25 cellular contexts compared by ENCODE assay signal in genomic region chr5:9209846-9210547, GRCh38.
DNase-seq lines count a peak whose midpoint lies in the region; ATAC-seq and TF ChIP-seq lines count a peak whose summit lies in the region.
"Had no signal": no experiment of that assay in that cellular context is flagged by ENCODE, and none has a peak within 500 bp of the region (broad histone marks: within the 10 kb centered on the region; RNA-seq: fewer than 3 reads in every experiment).

No MANE protein-coding gene starts in this region.

- peaks cover 0 to 14% of the 10 kb centered on the region in 2 experiments; a peak in 2 of 4 replicates for H3K79me1 ChIP-seq in IMR-90 (ENCODE audit: low read depth in 1 of 2, low read length in 2 of 2)

- H3K36me3 ChIP-seq in IMR-90 (ENCODE audit: control insufficient read depth, insufficient read depth, low read length) (0 out of 2 replicates have a peak, but pooled peaks cover 2% of the 10 kb centered on the region), adipocyte (ENCODE audit: control insufficient read depth, insufficient read depth, low read length, severe bottlenecking) (no peaks in the 10 kb centered on the region)
- H3K36me3 ChIP-seq: brain microvascular endothelial cell, neutrophil, prostate gland, SJSA1, transverse colon had no signal

- H4K5ac ChIP-seq in IMR-90 (ENCODE audit: low read depth, low read length), result no peak overlapping the region

- H2BK120ac ChIP-seq in IMR-90 (ENCODE audit: low read depth, low read length), result no peak overlapping the region

- no peak overlapping the region for H2BK15ac ChIP-seq in IMR-90 (ENCODE audit: low read depth, low read length)

- H3K4ac ChIP-seq in IMR-90 (ENCODE audit: low read depth, low read length), result no peak overlapping the region

- peak; percentile 37 for DNase-seq in EL
- peak; percentile 40 for DNase-seq in IMR-90
- peak; percentile 18 for DNase-seq in adipocyte (ENCODE audit: low read depth)
- peak; percentile 9 for DNase-seq in glomerular visceral epithelial cell (ENCODE audit: extremely low spot score)
- no peak for DNase-seq in cardiac septum (ENCODE audit: low spot score)
- DNase-seq in central memory CD4-positive, alpha-beta T cell, result no peak
- DNase-seq: activated CD4-positive, alpha-beta T cell treated with anti-CD3 and anti-CD28 coated beads for 36 hours; activated gamma-delta T cell treated with Interleukin-2 at 50 U/mL for 16 hours; activated T-cell treated with anti-CD3 and anti-CD28 coated beads, Interleukin-2, amount 50 U/mL, for 24 hours; brain microvascular endothelial cell; CD4-positive, alpha-beta memory T cell; cortex of kidney; heart left ventricle; left cardiac atrium; mesendoderm; NCI-H1105; NCI-H2029 treated with DMSO at 0.1 percent for 48 hours; NCI-H226; stimulated activated CD4-positive, alpha-beta T cell treated with anti-CD3 and anti-CD28 coated beads, Interleukin-1b, Interleukin-23, amount 100 ng/mL, for 48 hours; transverse colon had no signal

- WGBS in IMR-90 (ENCODE audit: extremely low coverage in 2 of 2, insufficient read length in 1 of 2), 2 experiments, result 61% methylated on average over 2 of the region's 3 CpGs; no CpG with 5 or more reads in 1 of the 2 experiments

- H3K27me3 ChIP-seq in IMR-90 (ENCODE audit: control insufficient read depth, insufficient read depth, low read length) (no peaks in the 10 kb centered on the region), adipocyte (replicated peaks; ENCODE audit: control insufficient read depth, insufficient read depth, low read length) (no peaks in the 10 kb centered on the region)
- H3K27me3 ChIP-seq: brain microvascular endothelial cell, heart left ventricle, neutrophil, SJSA1, transverse colon had no signal

- ATAC-seq in IMR-90 (ENCODE audit: low read depth), result 0 out of 2 replicates have a peak, but pooled peaks have one; percentile 36
- no peak for ATAC-seq in HG03108 (IDR thresholded peaks at IDR 0.05; ENCODE audit: unreplicated experiment)
- ATAC-seq: activated CD4-positive, alpha-beta T cell treated with anti-CD3 and anti-CD28 coated beads for 36 hours; heart left ventricle; left cardiac atrium had no signal

- no peak overlapping the region; the same call in 1 of the 2 replicates for H3K14ac ChIP-seq in IMR-90 (replicated peaks; ENCODE audit: low read depth, low read length)

- H3K9me3 ChIP-seq in IMR-90 (ENCODE audit: control insufficient read depth, insufficient read depth, low read length) (no peaks in the 10 kb centered on the region), adipocyte (ENCODE audit: control insufficient read depth, low read length) (no peaks in the 10 kb centered on the region)
- H3K9me3 ChIP-seq: heart left ventricle, neutrophil, prostate gland, SJSA1, transverse colon had no signal

- no peak overlapping the region for H3K4me2 ChIP-seq in IMR-90 (ENCODE audit: low read depth, low read length)

- TF ChIP-seq CTCF in IMR-90 (conservative IDR thresholded peaks at IDR 0.05; ENCODE audit: low read depth, low read length), result no peak

- no peak overlapping the region for H3K27ac ChIP-seq in IMR-90 (ENCODE audit: insufficient read depth, low read length)
- H3K27ac ChIP-seq: brain microvascular endothelial cell, heart left ventricle, neutrophil, prostate gland, SJSA1, skin epidermis, transverse colon had no signal

- H4K91ac ChIP-seq in IMR-90 (ENCODE audit: insufficient read depth, low read depth, low read length), result no peak overlapping the region

- peaks cover 6% of the 10 kb centered on the region for H3K9me1 ChIP-seq in IMR-90 (ENCODE audit: insufficient read depth, low read length)

- H2BK5ac ChIP-seq in IMR-90 (ENCODE audit: low read depth, low read length, poor library complexity, severe bottlenecking), result no peak overlapping the region

- H3K9ac ChIP-seq in IMR-90 (ENCODE audit: low read depth, low read length) (no peak overlapping the region), adipocyte (ENCODE audit: low read length) (no peak overlapping the region)

- no TSS peak for BruUV-seq in IMR-90 (replicated peaks; lab: Mats Ljungman, UMichigan)

- dilution Hi-C loops in IMR-90 (cut with HindIII; ENCODE audit: low sequenced_read_pairs, unreplicated experiment), result no loop called here

- no peak overlapping the region for H3K56ac ChIP-seq in IMR-90 (ENCODE audit: extremely low read depth, insufficient read depth, low read length)

- H3K18ac ChIP-seq in IMR-90 (ENCODE audit: low read depth, low read length), result no peak overlapping the region

- TF ChIP-seq RAD21 in IMR-90 (IDR thresholded peaks at IDR 0.05; ENCODE audit: low read length), result no peak

- peaks cover 4% of the 10 kb centered on the region; the same call in 1 of the 2 replicates for H3K4me1 ChIP-seq in IMR-90 (ENCODE audit: control insufficient read depth, insufficient read depth, low read length)
- H3K4me1 ChIP-seq in adipocyte (ENCODE audit: control insufficient read depth, insufficient read depth, low read length), result peaks cover 10% of the 10 kb centered on the region
- H3K4me1 ChIP-seq: heart left ventricle, prostate gland, transverse colon had no signal

- H3K4me3 ChIP-seq in IMR-90 (ENCODE audit: insufficient read depth, low read depth, low read length) (no peak overlapping the region), adipocyte (ENCODE audit: low read length) (no peak overlapping the region)
- H3K4me3 ChIP-seq: heart left ventricle, prostate gland, SJSA1, skin epidermis, transverse colon had no signal

- H4K8ac ChIP-seq in IMR-90 (ENCODE audit: low read depth in 2 of 2, low read length in 2 of 2), result no peak overlapping the region

- no peaks in the 10 kb centered on the region; the same call in 1 of the 2 replicates for H4K20me1 ChIP-seq in IMR-90 (ENCODE audit: insufficient read depth, low read length)

- POLR2A ChIA-PET in IMR-90 (lab: Charles Lee; ENCODE audit: unreplicated experiment), result no interaction called here

- CTCF ChIA-PET in IMR-90 (lab: Yijun Ruan, JAX), result no interaction called here

- H3K23ac ChIP-seq in IMR-90 (ENCODE audit: low read depth, low read length), result no peak overlapping the region

- H2AFZ ChIP-seq in IMR-90 (replicated peaks; ENCODE audit: low read length, poor library complexity), result no peak overlapping the region

- intact Hi-C loops in IMR-90 (cut with micrococcal nuclease) (loop anchor here (1.0 to 10.0 kb wide), 7 partner anchors 53 to 1323 kb away; no protein-coding TSS in a partner anchor), cardiac septum (cut with DNase I) (no loop called here)

- TF ChIP-seq POLR2A in IMR-90 (IDR thresholded peaks at IDR 0.05; ENCODE audit: low read depth, low read length), result no peak

- in situ Hi-C loops in IMR-90 (cut with MboI; ENCODE audit: low sequenced_read_pairs), result loop anchor here (5.0 to 10.0 kb wide), 3 partner anchors 453 to 1285 kb away; no protein-coding TSS in a partner anchor

- H2AK5ac ChIP-seq in IMR-90 (ENCODE audit: low read depth, low read length), result peak overlapping the region; percentile 24

- no peak overlapping the region for H2AK9ac ChIP-seq in IMR-90 (replicated peaks; ENCODE audit: low read depth, low read length, poor library complexity)

- H2BK20ac ChIP-seq in IMR-90 (ENCODE audit: low read depth, low read length), result peak overlapping the region; percentile 42; the same call in 1 of the 2 replicates

TF ChIP-seq in IMR-90, 13 proteins besides CTCF, POLR2A, EP300 and RAD21:
- TF ChIP-seq CEBPB (IDR thresholded peaks at IDR 0.05; ENCODE audit: low read depth, low read length) (peak; percentile 32; the same call in 1 of the 2 replicates), MXI1 (IDR thresholded peaks at IDR 0.05; ENCODE audit: borderline replicate concordance, low read depth, low read length) (no peak), FOS (IDR thresholded peaks at IDR 0.05; ENCODE audit: low read depth, low read length) (no peak)

Comparison
In these comparisons a context has a peak if more than half of its experiments do, and no peak if none do; other contexts are left out.
1. DNase-seq: peak in EL (single experiment), IMR-90 (single experiment), adipocyte (single experiment) and glomerular visceral epithelial cell (single experiment); none in cardiac septum (single experiment) and central memory CD4-positive, alpha-beta T cell (single experiment).